In the genomic region with DNA sequence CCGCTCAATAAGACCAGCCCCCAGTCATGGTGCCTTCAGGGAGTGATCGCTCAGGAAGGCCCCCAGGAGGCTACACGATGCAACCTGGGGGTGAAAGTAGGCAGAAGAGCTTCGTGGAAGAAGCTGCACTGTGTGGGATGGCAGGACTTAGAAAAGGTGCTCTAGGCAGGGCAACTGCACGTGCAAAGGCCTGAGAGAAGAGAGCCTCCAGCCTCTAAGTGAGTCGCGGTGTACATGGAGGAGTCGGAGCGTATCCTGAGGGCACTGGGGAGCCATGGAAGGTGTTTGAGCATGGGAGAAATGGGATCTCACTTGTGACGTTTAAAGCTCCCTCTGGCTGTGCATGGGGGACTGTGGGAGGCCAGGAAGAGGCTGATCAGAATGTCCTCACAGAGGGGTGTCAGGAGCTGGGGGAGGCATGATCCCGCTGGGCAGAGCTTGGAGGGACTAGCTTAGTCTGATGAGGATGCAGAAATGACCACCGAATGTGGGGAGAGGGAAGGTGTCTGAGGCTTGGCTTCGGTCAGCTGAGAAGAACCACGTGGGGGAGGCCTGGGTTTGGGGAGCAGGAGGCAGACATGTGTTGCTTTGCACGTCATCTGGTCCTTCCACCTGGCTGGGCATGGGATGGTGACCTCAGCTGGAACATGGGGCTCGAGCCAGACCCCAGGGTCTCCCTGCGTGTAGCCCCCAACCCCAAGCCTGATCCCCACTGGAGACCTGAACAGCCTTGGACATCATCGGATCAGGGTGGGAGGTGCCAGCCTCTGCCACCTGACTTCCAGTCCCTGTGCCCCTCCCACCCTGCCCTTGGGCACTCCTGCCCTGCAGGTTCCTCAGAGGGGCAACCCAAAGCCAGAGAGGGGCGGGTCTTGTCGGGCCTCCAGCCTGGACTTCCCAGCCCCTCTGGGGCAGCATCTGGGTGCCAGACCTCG, we compare ENCODE assay signal across 21 cellular contexts. TPM values are rescaled to one million over a fixed set of nuclear protein-coding genes. Genes with fewer than 3 reads are reported as not detected.
DNase-seq lines count a peak whose midpoint lies in the region; ATAC-seq and TF ChIP-seq lines count a peak whose summit lies in the region.
"Had no signal": no experiment of that assay in that cellular context is flagged by ENCODE, and none has a peak within 500 bp of the region (broad histone marks: within the 10 kb centered on the region; RNA-seq: fewer than 3 reads in every experiment).

No MANE protein-coding gene starts in this region.

- peaks cover 0 to 3% (median 0%) of the 10 kb centered on the region in 8 donors for H3K9me3 Mint-ChIP-seq in CD4-positive, alpha-beta memory T cell
- no peaks in the 10 kb centered on the region for H3K9me3 Mint-ChIP-seq in neural progenitor cell

- 60 to 63% methylated on average over 21 of the region's 21 CpGs for WGBS in ectodermal cell, 2 experiments
- WGBS in esophagus muscularis mucosa, result 65% methylated on average over 18 of the region's 21 CpGs

- no peaks in the 10 kb centered on the region for H3K79me2 ChIP-seq in neural progenitor cell (ENCODE audit: low read depth)

- H3K4me1 Mint-ChIP-seq in CD4-positive, alpha-beta memory T cell, result peaks cover 8 to 32% (median 19%) of the 10 kb centered on the region in 4 donors
- H3K4me1 Mint-ChIP-seq in neural progenitor cell, result peaks cover 56% of the 10 kb centered on the region

- peaks cover 67% of the 10 kb centered on the region for H4K20me1 ChIP-seq in neural progenitor cell (ENCODE audit: low read depth)

- H3K27ac Mint-ChIP-seq in CD4-positive, alpha-beta memory T cell, result peak overlapping the region in 3 of 7 donors; percentile 17 to 65 (median 39)
- peak overlapping the region; percentile 96 for H3K27ac Mint-ChIP-seq in neural progenitor cell
- H3K27ac Mint-ChIP-seq: progenitor cell of endocrine pancreas had no signal

- peak overlapping the region in 5 of 8 donors; percentile 25 to 68 (median 47) for H3K4me3 Mint-ChIP-seq in CD4-positive, alpha-beta memory T cell
- peak overlapping the region; percentile 88 for H3K4me3 Mint-ChIP-seq in neural progenitor cell

- no peak for TF ChIP-seq POLR2A in esophagus muscularis mucosa (IDR thresholded peaks at IDR 0.05; ENCODE audit: low read depth)

- H3K27me3 Mint-ChIP-seq in CD4-positive, alpha-beta memory T cell, result peaks cover 34 to 49% of the 10 kb centered on the region in 2 donors
- H3K27me3 Mint-ChIP-seq in neural progenitor cell (ENCODE audit: insufficient read depth, low read depth), result peaks cover 25% of the 10 kb centered on the region

- POLR2A ChIA-PET in CD4-positive, alpha-beta memory T cell (lab: Charles Lee; ENCODE audit: partially characterized antibody), result no interaction called here

- peaks cover 40% of the 10 kb centered on the region for H3K27me3 ChIP-seq in CD4-positive, alpha-beta memory T cell (ENCODE audit: insufficient read depth, low read length)
- peaks cover 96% of the 10 kb centered on the region for H3K27me3 ChIP-seq in ectodermal cell (ENCODE audit: control insufficient read depth, insufficient read depth, low read length, poor library complexity, severe bottlenecking)
- H3K27me3 ChIP-seq in neural progenitor cell, result peaks cover 98% of the 10 kb centered on the region
- H3K27me3 ChIP-seq in esophagus muscularis mucosa, result peaks cover 13 to 100% (median 92%) of the 10 kb centered on the region in 4 donors

- H3K4me1 ChIP-seq in CD4-positive, alpha-beta memory T cell (ENCODE audit: insufficient read depth, low read length), result peaks cover 32% of the 10 kb centered on the region
- H3K4me1 ChIP-seq in ectodermal cell (ENCODE audit: control insufficient read depth, insufficient read depth, low read length) (peaks cover 25% of the 10 kb centered on the region), neural progenitor cell (peaks cover 33% of the 10 kb centered on the region), esophagus muscularis mucosa (peaks cover 19 to 60% (median 54%) of the 10 kb centered on the region in 4 donors)

- H3K9me3 ChIP-seq in CD4-positive, alpha-beta memory T cell (ENCODE audit: control insufficient read depth in 1 of 2, low read length in 2 of 2), result no peaks in the 10 kb centered on the region
- H3K9me3 ChIP-seq in ectodermal cell (ENCODE audit: control insufficient read depth, low read length) (no peaks in the 10 kb centered on the region), neural progenitor cell (ENCODE audit: low read depth) (no peaks in the 10 kb centered on the region), esophagus muscularis mucosa (no peaks in the 10 kb centered on the region)
- H3K9me3 ChIP-seq: mucosa of descending colon, stomach had no signal

- TF ChIP-seq CTCF in neural progenitor cell (IDR thresholded peaks at IDR 0.05) (no peak), esophagus muscularis mucosa (IDR thresholded peaks at IDR 0.05) (no peak)

- H2AFZ ChIP-seq in neural progenitor cell (replicated peaks), result no peak overlapping the region

- H3K4me3 ChIP-seq in CD4-positive, alpha-beta memory T cell (ENCODE audit: low read length in 2 of 2), result no peak overlapping the region
- peak overlapping the region; percentile 30 for H3K4me3 ChIP-seq in ectodermal cell (ENCODE audit: insufficient read depth, low read depth, low read length)
- peak overlapping the region; percentile 46 for H3K4me3 ChIP-seq in neural progenitor cell
- H3K4me3 ChIP-seq in esophagus muscularis mucosa, result no peak overlapping the region
- H3K4me3 ChIP-seq: mucosa of descending colon had no signal

- ATAC-seq in GM21619 (IDR thresholded peaks at IDR 0.05; ENCODE audit: unreplicated experiment), result no peak
- ATAC-seq: mucosa of descending colon had no signal

- H3K36me3 ChIP-seq in CD4-positive, alpha-beta memory T cell (ENCODE audit: insufficient read depth, low read length), result no peaks in the 10 kb centered on the region
- H3K36me3 ChIP-seq in ectodermal cell (ENCODE audit: control insufficient read depth, insufficient read depth, low read length), result peaks cover 3% of the 10 kb centered on the region
- no peaks in the 10 kb centered on the region for H3K36me3 ChIP-seq in neural progenitor cell
- no peaks in the 10 kb centered on the region for H3K36me3 ChIP-seq in esophagus muscularis mucosa
- H3K36me3 ChIP-seq: BLaER1 treated with 17β-estradiol and CSF1 and Interleukin-3, amounts not matched to agents 10 nM and 100 nM; stomach had no signal

- no peak overlapping the region for H3K9ac ChIP-seq in neural progenitor cell

- intact Hi-C loops in CD4-positive, alpha-beta memory T cell (cut with micrococcal nuclease), result no loop called here
- intact Hi-C loops in esophagus muscularis mucosa (cut with DNase I), result no loop called here

- H3K4me2 ChIP-seq in neural progenitor cell, result peak overlapping the region; percentile 76

- TF ChIP-seq EP300 in esophagus muscularis mucosa (IDR thresholded peaks at IDR 0.05), result no peak

- no peak for DNase-seq in CD4-positive, alpha-beta memory T cell
- peak; percentile 47 for DNase-seq in SK-N-DZ (ENCODE audit: low spot score)
- DNase-seq in neural progenitor cell (ENCODE audit: low spot score), result no peak
- no peak for DNase-seq in SW480 (ENCODE audit: low spot score)
- DNase-seq in esophagus muscularis mucosa (ENCODE audit: extremely low spot score), result no peak
- DNase-seq in activated CD4-positive, alpha-beta T cell treated with anti-CD3 and anti-CD28 coated beads, Interleukin-2, amount 50 U/mL, for 48 hours, result no peak
- DNase-seq: activated CD4-positive, CD25-positive, alpha-beta regulatory T cell; activated naive CD4-positive, alpha-beta T cell treated with anti-CD3 and anti-CD28 coated beads, Interleukin-2, amount 50 U/mL, for 16 hours; cerebellar nuclear complex; GOT3; kidney glomerular epithelial cell; mucosa of descending colon; NCI-H1092; NCI-H446 treated with DMSO at 0.1 percent for 48 hours; stimulated activated CD4-positive, alpha-beta T cell treated with anti-CD3 and anti-CD28 coated beads, Interleukin-12 subunit alpha, Interleukin-12 subunit beta, amount 100 ng/mL, for 4 hours; stomach; SW 1271 had no signal

- no peaks in the 10 kb centered on the region for H3K36me3 Mint-ChIP-seq in CD4-positive, alpha-beta memory T cell
- peaks cover 9% of the 10 kb centered on the region for H3K36me3 Mint-ChIP-seq in neural progenitor cell

- H3F3A ChIP-seq in neural progenitor cell (ENCODE audit: low read depth), result peaks cover 64% of the 10 kb centered on the region

- CTCF ChIA-PET in CD4-positive, alpha-beta memory T cell (lab: Charles Lee; ENCODE audit: partially characterized antibody), result no interaction called here

- H3K27ac ChIP-seq in CD4-positive, alpha-beta memory T cell (ENCODE audit: low read depth, low read length), result no peak overlapping the region
- H3K27ac ChIP-seq in ectodermal cell (ENCODE audit: insufficient read depth, low read depth, low read length, poor library complexity, severe bottlenecking) (peak overlapping the region; percentile 42), neural progenitor cell (no peak overlapping the region), esophagus muscularis mucosa (replicated peaks in 1 of 4) (no peak overlapping the region)
- H3K27ac ChIP-seq: BLaER1 treated with 17β-estradiol and CSF1 and Interleukin-3, amounts not matched to agents 10 nM and 100 nM; stomach had no signal

RNA-seq across cellular contexts. Expression of gene APC2, which starts 1.1 kb away (rescaled TPM):
- not detected for total RNA-seq in CD4-positive, alpha-beta memory T cell
- polyA plus RNA-seq in CD4-positive, alpha-beta memory T cell, result not detected
- 17.3 and 18.1 TPM in 2 replicates for polyA plus RNA-seq in SK-N-DZ (2014; cell fraction: cytosol; rRNA removed)
- 27.4 and 32.2 TPM in 2 replicates for polyA plus RNA-seq in SK-N-DZ (2014; cell fraction: nucleus; rRNA removed)
- polyA plus RNA-seq in ectodermal cell (2013, experiment 1 of 4), result 4.2 TPM
- 5.4 TPM for polyA plus RNA-seq in ectodermal cell (2013, experiment 2 of 4)
- 6.8 TPM for polyA plus RNA-seq in ectodermal cell (2013, experiment 3 of 4)
- 7.3 TPM for polyA plus RNA-seq in ectodermal cell (2013, experiment 4 of 4)
- total RNA-seq in neural progenitor cell (ENCODE audit: low replicate concordance) (1.3 and 12.2 TPM in 2 replicates), esophagus muscularis mucosa (1 to 10 TPM in 2 of 4 donors, under 1 TPM in 2; 0.42 to 1.8 (median 1.2) TPM)

RNA-seq across cellular contexts. Expression of gene RPS15, which starts 12.8 kb away (rescaled TPM):
- total RNA-seq in CD4-positive, alpha-beta memory T cell, result 1,000 to 10,000 TPM; 1,715 to 1,828 TPM
- polyA plus RNA-seq in CD4-positive, alpha-beta memory T cell, result 1,000 to 10,000 TPM; 2,575 to 2,757 TPM
- polyA plus RNA-seq in SK-N-DZ (2014; cell fraction: cytosol; rRNA removed), result 4,048 and 6,099 TPM in 2 replicates
- polyA plus RNA-seq in SK-N-DZ (2014; cell fraction: nucleus; rRNA removed), result 3,447 and 8,602 TPM in 2 replicates
- polyA plus RNA-seq in ectodermal cell (2013, experiment 1 of 4), result 2,057 TPM
- 2,044 TPM for polyA plus RNA-seq in ectodermal cell (2013, experiment 2 of 4)
- polyA plus RNA-seq in ectodermal cell (2013, experiment 3 of 4), result 2,363 TPM
- polyA plus RNA-seq in ectodermal cell (2013, experiment 4 of 4), result 2,339 TPM
- total RNA-seq in neural progenitor cell (ENCODE audit: low replicate concordance) (1,918 and 2,648 TPM in 2 replicates), esophagus muscularis mucosa (1,000 to 10,000 TPM; 1,297 to 2,978 (median 2,171) TPM)

RNA-seq across cellular contexts. Expression of gene C19orf25, which starts 28.0 kb away (rescaled TPM):
- 10 to 100 TPM; 68.8 to 79.8 TPM for total RNA-seq in CD4-positive, alpha-beta memory T cell
- 10 to 100 TPM; 41.5 to 48.9 TPM for polyA plus RNA-seq in CD4-positive, alpha-beta memory T cell
- 93.7 and 103 TPM in 2 replicates for polyA plus RNA-seq in SK-N-DZ (2014; cell fraction: cytosol; rRNA removed)
- polyA plus RNA-seq in SK-N-DZ (2014; cell fraction: nucleus; rRNA removed), result 79.3 and 86.8 TPM in 2 replicates
- polyA plus RNA-seq in ectodermal cell (2013, experiment 1 of 4), result 44.9 TPM
- 44.0 TPM for polyA plus RNA-seq in ectodermal cell (2013, experiment 2 of 4)
- polyA plus RNA-seq in ectodermal cell (2013, experiment 3 of 4), result 33.2 TPM
- polyA plus RNA-seq in ectodermal cell (2013, experiment 4 of 4), result 34.1 TPM
- total RNA-seq in neural progenitor cell (ENCODE audit: low replicate concordance) (14.4 and 40.4 TPM in 2 replicates), esophagus muscularis mucosa (10 to 100 TPM; 21.6 to 43.6 (median 29.8) TPM)

RNA-seq across cellular contexts. Expression of gene PCSK4, which starts 39.1 kb away (rescaled TPM):
- 1 to 10 TPM; 3.1 to 3.7 TPM for total RNA-seq in CD4-positive, alpha-beta memory T cell
- polyA plus RNA-seq in CD4-positive, alpha-beta memory T cell, result not detected
- polyA plus RNA-seq in SK-N-DZ (2014; cell fraction: cytosol; rRNA removed), result 2.4 and 2.9 TPM in 2 replicates
- polyA plus RNA-seq in SK-N-DZ (2014; cell fraction: nucleus; rRNA removed), result 50.0 and 68.3 TPM in 2 replicates
- 6.6 TPM for polyA plus RNA-seq in ectodermal cell (2013, experiment 1 of 4)
- 7.1 TPM for polyA plus RNA-seq in ectodermal cell (2013, experiment 2 of 4)
- polyA plus RNA-seq in ectodermal cell (2013, experiment 3 of 4), result 8.8 TPM
- polyA plus RNA-seq in ectodermal cell (2013, experiment 4 of 4), result 10.1 TPM
- total RNA-seq in neural progenitor cell (ENCODE audit: low replicate concordance), result 3.6 and 12.5 TPM in 2 replicates
- total RNA-seq in esophagus muscularis mucosa, result 1 to 10 TPM; 1.9 to 5.4 (median 3.3) TPM

RNA-seq across cellular contexts. Expression of gene REEP6, which starts 40.0 kb away (rescaled TPM):
- 1 to 10 TPM; 2.9 to 3.3 TPM for total RNA-seq in CD4-positive, alpha-beta memory T cell
- 1 to 10 TPM in 1 of 2 donors, under 1 TPM in 1; 1.00 to 2.8 TPM for polyA plus RNA-seq in CD4-positive, alpha-beta memory T cell
- 4.8 TPM in 2 replicates for polyA plus RNA-seq in SK-N-DZ (2014; cell fraction: cytosol; rRNA removed)
- 2.1 and 5.5 TPM in 2 replicates for polyA plus RNA-seq in SK-N-DZ (2014; cell fraction: nucleus; rRNA removed)
- polyA plus RNA-seq in ectodermal cell (2013, experiment 1 of 4), result 12.6 TPM
- 15.1 TPM for polyA plus RNA-seq in ectodermal cell (2013, experiment 2 of 4)
- 12.7 TPM for polyA plus RNA-seq in ectodermal cell (2013, experiment 3 of 4)
- 15.8 TPM for polyA plus RNA-seq in ectodermal cell (2013, experiment 4 of 4)
- total RNA-seq in neural progenitor cell (ENCODE audit: low replicate concordance) (4.8 and 13.0 TPM in 2 replicates), esophagus muscularis mucosa (1 to 10 TPM in 1 of 4 donors, under 1 TPM in 2, not detected in 1; 0.23 to 2.3 (median 0.99) TPM)

Comparison
In these comparisons a context has a peak if more than half of its experiments do, and no peak if none do; other contexts are left out.
1. H3K4me3 ChIP-seq: peak in ectodermal cell (single experiment) and neural progenitor cell (single experiment); none in CD4-positive, alpha-beta memory T cell (0 of 2) and esophagus muscularis mucosa (0 of 4).